In genomic region chr16:67393111-67393789, GRCh38 we compare ENCODE assay signal across 1 cellular context.
A peak's percentile ranks its signal among the peaks of the same experiment; 100 is the strongest.
TF ChIP-seq lines count a peak whose summit lies in the region.

TSS of gene TPPP3 (minus strand) at chr16:67393498. CDS start at chr16:67391111, 2,387 bp downstream.

TF ChIP-seq in HepG2, 621 proteins besides CTCF, POLR2A, EP300 and RAD21 (continued from another document and continues in another):
- no peak for TF ChIP-seq ZNF513 (CRISPR knock-in tag; conservative IDR thresholded peaks at IDR 0.05)
- TF ChIP-seq ZKSCAN5 (CRISPR knock-in tag; IDR thresholded peaks at IDR 0.05), result no peak
- no peak for TF ChIP-seq BHLHE40 (IDR thresholded peaks at IDR 0.05; ENCODE audit: low read length)
- TF ChIP-seq U2AF1 (optimal IDR thresholded peaks at IDR 0.05; ENCODE audit: low read depth, low read length), result no peak
- TF ChIP-seq SP1 (IDR thresholded peaks at IDR 0.05), result no peak
- peak; percentile 65; the same call in 1 of the 2 replicates for TF ChIP-seq SP1 (CRISPR knock-in tag; IDR thresholded peaks at IDR 0.05)
- TF ChIP-seq CREB3 (CRISPR knock-in tag; IDR thresholded peaks at IDR 0.05), result no peak
- TF ChIP-seq RFX5 (IDR thresholded peaks at IDR 0.05; ENCODE audit: low read depth, low read length), result no peak
- TF ChIP-seq E2F1 (CRISPR knock-in tag; IDR thresholded peaks at IDR 0.05), result no peak
- TF ChIP-seq YY1 (IDR thresholded peaks at IDR 0.05; ENCODE audit: insufficient read depth, insufficient replicate concordance, low read depth, low read length), result peak; percentile 34
- TF ChIP-seq NCOA2 (CRISPR knock-in tag; IDR thresholded peaks at IDR 0.05), result no peak
- TF ChIP-seq, protein P1, sequence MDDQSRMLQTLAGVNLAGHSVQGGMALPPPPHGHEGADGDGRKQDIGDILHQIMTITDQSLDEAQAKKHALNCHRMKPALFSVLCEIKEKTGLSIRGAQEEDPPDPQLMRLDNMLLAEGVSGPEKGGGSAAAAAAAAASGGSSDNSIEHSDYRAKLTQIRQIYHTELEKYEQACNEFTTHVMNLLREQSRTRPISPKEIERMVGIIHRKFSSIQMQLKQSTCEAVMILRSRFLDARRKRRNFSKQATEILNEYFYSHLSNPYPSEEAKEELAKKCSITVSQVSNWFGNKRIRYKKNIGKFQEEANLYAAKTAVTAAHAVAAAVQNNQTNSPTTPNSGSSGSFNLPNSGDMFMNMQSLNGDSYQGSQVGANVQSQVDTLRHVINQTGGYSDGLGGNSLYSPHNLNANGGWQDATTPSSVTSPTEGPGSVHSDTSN (CRISPR knock-in tag; IDR thresholded peaks at IDR 0.05; ENCODE audit: borderline replicate concordance), result no peak
- TF ChIP-seq ZSCAN12 (CRISPR knock-in tag; IDR thresholded peaks at IDR 0.05), result no peak
- 0 out of 2 replicates have a peak, but pooled peaks have one; percentile 19 for TF ChIP-seq HOXA3 (CRISPR knock-in tag; IDR thresholded peaks at IDR 0.05)
- TF ChIP-seq ZNF577 (CRISPR knock-in tag; IDR thresholded peaks at IDR 0.05; ENCODE audit: borderline replicate concordance, low read depth), result no peak
- TF ChIP-seq, protein P2, sequence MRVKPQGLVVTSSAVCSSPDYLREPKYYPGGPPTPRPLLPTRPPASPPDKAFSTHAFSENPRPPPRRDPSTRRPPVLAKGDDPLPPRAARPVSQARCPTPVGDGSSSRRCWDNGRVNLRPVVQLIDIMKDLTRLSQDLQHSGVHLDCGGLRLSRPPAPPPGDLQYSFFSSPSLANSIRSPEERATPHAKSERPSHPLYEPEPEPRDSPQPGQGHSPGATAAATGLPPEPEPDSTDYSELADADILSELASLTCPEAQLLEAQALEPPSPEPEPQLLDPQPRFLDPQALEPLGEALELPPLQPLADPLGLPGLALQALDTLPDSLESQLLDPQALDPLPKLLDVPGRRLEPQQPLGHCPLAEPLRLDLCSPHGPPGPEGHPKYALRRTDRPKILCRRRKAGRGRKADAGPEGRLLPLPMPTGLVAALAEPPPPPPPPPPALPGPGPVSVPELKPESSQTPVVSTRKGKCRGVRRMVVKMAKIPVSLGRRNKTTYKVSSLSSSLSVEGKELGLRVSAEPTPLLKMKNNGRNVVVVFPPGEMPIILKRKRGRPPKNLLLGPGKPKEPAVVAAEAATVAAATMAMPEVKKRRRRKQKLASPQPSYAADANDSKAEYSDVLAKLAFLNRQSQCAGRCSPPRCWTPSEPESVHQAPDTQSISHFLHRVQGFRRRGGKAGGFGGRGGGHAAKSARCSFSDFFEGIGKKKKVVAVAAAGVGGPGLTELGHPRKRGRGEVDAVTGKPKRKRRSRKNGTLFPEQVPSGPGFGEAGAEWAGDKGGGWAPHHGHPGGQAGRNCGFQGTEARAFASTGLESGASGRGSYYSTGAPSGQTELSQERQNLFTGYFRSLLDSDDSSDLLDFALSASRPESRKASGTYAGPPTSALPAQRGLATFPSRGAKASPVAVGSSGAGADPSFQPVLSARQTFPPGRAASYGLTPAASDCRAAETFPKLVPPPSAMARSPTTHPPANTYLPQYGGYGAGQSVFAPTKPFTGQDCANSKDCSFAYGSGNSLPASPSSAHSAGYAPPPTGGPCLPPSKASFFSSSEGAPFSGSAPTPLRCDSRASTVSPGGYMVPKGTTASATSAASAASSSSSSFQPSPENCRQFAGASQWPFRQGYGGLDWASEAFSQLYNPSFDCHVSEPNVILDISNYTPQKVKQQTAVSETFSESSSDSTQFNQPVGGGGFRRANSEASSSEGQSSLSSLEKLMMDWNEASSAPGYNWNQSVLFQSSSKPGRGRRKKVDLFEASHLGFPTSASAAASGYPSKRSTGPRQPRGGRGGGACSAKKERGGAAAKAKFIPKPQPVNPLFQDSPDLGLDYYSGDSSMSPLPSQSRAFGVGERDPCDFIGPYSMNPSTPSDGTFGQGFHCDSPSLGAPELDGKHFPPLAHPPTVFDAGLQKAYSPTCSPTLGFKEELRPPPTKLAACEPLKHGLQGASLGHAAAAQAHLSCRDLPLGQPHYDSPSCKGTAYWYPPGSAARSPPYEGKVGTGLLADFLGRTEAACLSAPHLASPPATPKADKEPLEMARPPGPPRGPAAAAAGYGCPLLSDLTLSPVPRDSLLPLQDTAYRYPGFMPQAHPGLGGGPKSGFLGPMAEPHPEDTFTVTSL (CRISPR knock-in tag; IDR thresholded peaks at IDR 0.05; ENCODE audit: borderline replicate concordance), result no peak
- TF ChIP-seq, protein P3, sequence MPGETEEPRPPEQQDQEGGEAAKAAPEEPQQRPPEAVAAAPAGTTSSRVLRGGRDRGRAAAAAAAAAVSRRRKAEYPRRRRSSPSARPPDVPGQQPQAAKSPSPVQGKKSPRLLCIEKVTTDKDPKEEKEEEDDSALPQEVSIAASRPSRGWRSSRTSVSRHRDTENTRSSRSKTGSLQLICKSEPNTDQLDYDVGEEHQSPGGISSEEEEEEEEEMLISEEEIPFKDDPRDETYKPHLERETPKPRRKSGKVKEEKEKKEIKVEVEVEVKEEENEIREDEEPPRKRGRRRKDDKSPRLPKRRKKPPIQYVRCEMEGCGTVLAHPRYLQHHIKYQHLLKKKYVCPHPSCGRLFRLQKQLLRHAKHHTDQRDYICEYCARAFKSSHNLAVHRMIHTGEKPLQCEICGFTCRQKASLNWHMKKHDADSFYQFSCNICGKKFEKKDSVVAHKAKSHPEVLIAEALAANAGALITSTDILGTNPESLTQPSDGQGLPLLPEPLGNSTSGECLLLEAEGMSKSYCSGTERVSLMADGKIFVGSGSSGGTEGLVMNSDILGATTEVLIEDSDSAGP (CRISPR knock-in tag; IDR thresholded peaks at IDR 0.05; ENCODE audit: borderline replicate concordance), result peak; percentile 15; the same call in 1 of the 2 replicates
- TF ChIP-seq MIER2 (CRISPR knock-in tag; IDR thresholded peaks at IDR 0.05), result no peak
- TF ChIP-seq, protein P4, sequence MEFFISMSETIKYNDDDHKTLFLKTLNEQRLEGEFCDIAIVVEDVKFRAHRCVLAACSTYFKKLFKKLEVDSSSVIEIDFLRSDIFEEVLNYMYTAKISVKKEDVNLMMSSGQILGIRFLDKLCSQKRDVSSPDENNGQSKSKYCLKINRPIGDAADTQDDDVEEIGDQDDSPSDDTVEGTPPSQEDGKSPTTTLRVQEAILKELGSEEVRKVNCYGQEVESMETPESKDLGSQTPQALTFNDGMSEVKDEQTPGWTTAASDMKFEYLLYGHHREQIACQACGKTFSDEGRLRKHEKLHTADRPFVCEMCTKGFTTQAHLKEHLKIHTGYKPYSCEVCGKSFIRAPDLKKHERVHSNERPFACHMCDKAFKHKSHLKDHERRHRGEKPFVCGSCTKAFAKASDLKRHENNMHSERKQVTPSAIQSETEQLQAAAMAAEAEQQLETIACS (CRISPR knock-in tag; IDR thresholded peaks at IDR 0.05), result no peak
- TF ChIP-seq MLX (CRISPR knock-in tag; IDR thresholded peaks at IDR 0.05), result no peak
- no peak for TF ChIP-seq MEF2D (CRISPR knock-in tag; IDR thresholded peaks at IDR 0.05)
- no peak for TF ChIP-seq SOX5 (CRISPR knock-in tag; IDR thresholded peaks at IDR 0.05; ENCODE audit: borderline replicate concordance)
- 0 out of 4 replicates have a peak, but pooled peaks of 1 of the 2 experiments have one; percentile 25 for TF ChIP-seq NR2F1 (CRISPR knock-in tag; IDR thresholded peaks at IDR 0.05)
- TF ChIP-seq MBNL3 (CRISPR knock-in tag; conservative IDR thresholded peaks at IDR 0.05), result no peak
- no peak for TF ChIP-seq ARID3A (IDR thresholded peaks at IDR 0.05; ENCODE audit: low read depth, low read length)
- TF ChIP-seq TCF12 (IDR thresholded peaks at IDR 0.05), result no peak
- no peak for TF ChIP-seq TCF12 (CRISPR knock-in tag; IDR thresholded peaks at IDR 0.05)
- no peak for TF ChIP-seq ZXDC (CRISPR knock-in tag; IDR thresholded peaks at IDR 0.05)
- TF ChIP-seq ZNF333 (CRISPR knock-in tag; IDR thresholded peaks at IDR 0.05; ENCODE audit: borderline replicate concordance), result no peak
- no peak for TF ChIP-seq HCFC1 (IDR thresholded peaks at IDR 0.05; ENCODE audit: low read depth, low read length)
- TF ChIP-seq SRF (IDR thresholded peaks at IDR 0.05; ENCODE audit: low read depth, low read length), result no peak
- TF ChIP-seq SP4 (CRISPR knock-in tag; IDR thresholded peaks at IDR 0.05), result peak; percentile 74
- no peak for TF ChIP-seq CENPBD1 (CRISPR knock-in tag; IDR thresholded peaks at IDR 0.05; ENCODE audit: borderline replicate concordance, low read depth)
- TF ChIP-seq NR2C2 (CRISPR knock-in tag; IDR thresholded peaks at IDR 0.05; ENCODE audit: borderline replicate concordance), result no peak
- TF ChIP-seq, protein P5, sequence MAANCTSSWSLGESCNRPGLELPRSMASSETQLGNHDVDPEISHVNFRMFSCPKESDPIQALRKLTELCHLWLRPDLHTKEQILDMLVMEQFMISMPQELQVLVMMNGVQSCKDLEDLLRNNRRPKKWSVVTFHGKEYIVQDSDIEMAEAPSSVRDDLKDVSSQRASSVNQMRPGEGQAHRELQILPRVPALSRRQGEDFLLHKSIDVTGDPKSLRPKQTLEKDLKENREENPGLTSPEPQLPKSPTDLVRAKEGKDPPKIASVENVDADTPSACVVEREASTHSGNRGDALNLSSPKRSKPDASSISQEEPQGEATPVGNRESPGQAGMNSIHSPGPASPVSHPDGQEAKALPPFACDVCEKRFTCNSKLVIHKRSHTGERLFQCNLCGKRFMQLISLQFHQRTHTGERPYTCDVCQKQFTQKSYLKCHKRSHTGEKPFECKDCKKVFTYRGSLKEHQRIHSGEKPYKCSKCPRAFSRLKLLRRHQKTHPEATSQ (CRISPR knock-in tag; IDR thresholded peaks at IDR 0.05; ENCODE audit: borderline replicate concordance), result no peak
- peak; percentile 6; the same call in 1 of the 2 replicates for TF ChIP-seq TFAP4 (IDR thresholded peaks at IDR 0.05; ENCODE audit: borderline replicate concordance, low read depth)
